19 cellular contexts compared by ENCODE assay signal in genomic region chr4:180152831-180153230, GRCh38.
"Had no signal": no experiment of that assay in that cellular context is flagged by ENCODE, and none has a peak within 500 bp of the region (broad histone marks: within the 10 kb centered on the region; RNA-seq: fewer than 3 reads in every experiment).

No MANE protein-coding gene starts in this region.

- H3K9ac ChIP-seq: neural progenitor cell had no signal

- ATAC-seq: naive thymus-derived CD4-positive, alpha-beta T cell; psoas muscle; right cardiac atrium had no signal

- DNase-seq: activated CD4-positive, alpha-beta memory T cell treated with anti-CD3 and anti-CD28 coated beads, Interleukin-2, amount 10 ng/mL, durations not matched to agents 7 days and 5 days; activated CD4-positive, alpha-beta T cell treated with anti-CD3 and anti-CD28 coated beads for 48 hours; activated CD4-positive, CD25-positive, alpha-beta regulatory T cell; activated naive CD4-positive, alpha-beta T cell treated with anti-CD3 and anti-CD28 coated beads for 36 hours; activated T-cell treated with anti-CD3 and anti-CD28 coated beads, Interleukin-2, amount 50 U/mL, for 24 hours; caudate nucleus; colonic mucosa; endodermal cell; naive thymus-derived CD4-positive, alpha-beta T cell; ovary; psoas muscle; right cardiac atrium; T1000; upper lobe of left lung had no signal

- H3K79me2 ChIP-seq: hepatocyte had no signal

- H3K27me3 ChIP-seq: colonic mucosa, foreskin keratinocyte, hepatocyte, neural progenitor cell, ovary, upper lobe of left lung had no signal

- H3K27ac ChIP-seq: colonic mucosa, foreskin keratinocyte, hepatocyte, neural progenitor cell, ovary, psoas muscle, skin epidermis, thoracic aorta, upper lobe of left lung had no signal

- H3K36me3 ChIP-seq: colonic mucosa, neural progenitor cell, ovary, thoracic aorta, upper lobe of left lung had no signal

- H3K9me3 ChIP-seq: colonic mucosa, ovary, psoas muscle, thoracic aorta, upper lobe of left lung had no signal

- H3K4me2 ChIP-seq: hepatocyte, neural progenitor cell had no signal

- H3K4me3 ChIP-seq: colonic mucosa, hepatocyte, neural progenitor cell, ovary, psoas muscle, skin epidermis, thoracic aorta, upper lobe of left lung had no signal

- H2AFZ ChIP-seq: hepatocyte, neural progenitor cell had no signal

- H3K4me1 ChIP-seq: colonic mucosa, foreskin keratinocyte, neural progenitor cell, psoas muscle, upper lobe of left lung had no signal
